Comparison of ENCODE assay signal across 39 cellular contexts in the genomic region with DNA sequence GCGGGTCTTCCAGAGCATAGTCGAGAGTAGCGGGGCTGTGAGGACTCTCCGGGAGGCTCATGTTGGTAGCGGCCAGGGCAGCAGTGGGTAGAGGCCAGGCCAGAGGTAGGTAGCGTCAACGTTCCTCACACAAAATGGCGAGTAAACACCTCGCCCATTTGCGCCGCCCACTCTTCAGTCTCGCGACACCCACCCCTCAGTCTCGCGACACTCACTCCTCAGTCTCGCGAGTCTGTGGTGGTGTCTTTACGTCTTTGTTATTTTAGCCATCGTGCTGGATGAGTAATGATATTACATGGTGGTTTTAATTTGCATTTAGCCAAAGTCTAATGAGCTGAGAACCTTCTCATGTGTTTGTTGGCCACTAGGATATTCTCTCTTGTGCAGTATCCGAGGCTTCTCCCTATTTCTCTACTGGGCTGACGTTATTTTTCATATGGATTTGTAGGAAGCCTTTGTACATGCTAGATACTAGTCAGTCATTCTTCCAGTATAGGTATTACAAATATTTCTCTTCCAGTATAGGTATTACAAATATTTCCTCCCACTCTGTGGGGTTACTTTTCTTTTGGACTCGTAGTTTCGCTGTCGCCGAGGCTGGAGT. TPM values are rescaled to one million over a fixed set of nuclear protein-coding genes. Genes with fewer than 3 reads are reported as not detected.
"Had no signal": no experiment of that assay in that cellular context is flagged by ENCODE, and none has a peak within 500 bp of the region (broad histone marks: within the 10 kb centered on the region; RNA-seq: fewer than 3 reads in every experiment).

TSPYL6 (minus strand) TSS at position 139 of the 604 bp plus-strand sequence; CDS start at position 61, 78 bp downstream.

- H3K9me3 ChIP-seq: MG63 had no signal

- H3K36me3 ChIP-seq: MG63 had no signal

- H3K27ac ChIP-seq: KMS-11 had no signal

- H3K9ac ChIP-seq: KMS-11 had no signal

- H3K4me3 ChIP-seq: MG63 had no signal

- H3K27me3 ChIP-seq: MG63 had no signal

- DNase-seq: Karpas-422, Kasumi-1, MG63, MM.1S, MV-4-11, NCI-H1048, NCI-H1092, NCI-H1092 treated with DMSO at 0.1 percent for 48 hours, NCI-H1105, NCI-H1105 treated with DMSO at 0.1 percent for 48 hours, NCI-H1417, NCI-H1417 treated with DMSO at 0.1 percent for 48 hours, NCI-H1436, NCI-H1436 treated with DMSO at 0.1 percent for 48 hours, NCI-H146, NCI-H1694, NCI-H1694 treated with DMSO at 0.1 percent for 48 hours, NCI-H187, NCI-H187 treated with DMSO at 0.1 percent for 48 hours, NCI-H1930, NCI-H2029, NCI-H2029 treated with DMSO at 0.1 percent for 48 hours, NCI-H2081, NCI-H2081 treated with DMSO at 0.1 percent for 48 hours, NCI-H2107, NCI-H2171, NCI-H2171 treated with DMSO at 0.1 percent for 48 hours, NCI-H2227 treated with DMSO at 0.1 percent for 48 hours, NCI-H226, NCI-H345, NCI-H446, NCI-H446 treated with DMSO at 0.1 percent for 48 hours, NCI-H510A, NCI-H510A treated with DMSO at 0.1 percent for 48 hours had no signal

- H3K4me2 ChIP-seq: KMS-11 had no signal

RNA-seq across cellular contexts. Expression of gene TSPYL6, which starts in this region (rescaled TPM):
- total RNA-seq: LHCN-M2, M059J, MCF 10A, NCI-H460 had no signal
